ENCODE assay signal across 1 cellular context in genomic region chr12:4908694-4909396, GRCh38.
A peak's percentile ranks its signal among the peaks of the same experiment; 100 is the strongest.
TF ChIP-seq lines count a peak whose summit lies in the region.

No MANE protein-coding gene starts in this region.

TF ChIP-seq in HEK293, 187 proteins besides CTCF, POLR2A, EP300 and RAD21 (continued from another document):
- TF ChIP-seq ZNF169 (tag by site-specific recombination; IDR thresholded peaks at IDR 0.05) (no peak), GLIS2 (tag by site-specific recombination; IDR thresholded peaks at IDR 0.05) (peak; percentile 75), ZXDB (tag by site-specific recombination; IDR thresholded peaks at IDR 0.05) (no peak), ZNF768 (tag by site-specific recombination; IDR thresholded peaks at IDR 0.05) (no peak), FEZF1 (tag by site-specific recombination; IDR thresholded peaks at IDR 0.05) (no peak), ZIC2 (tag by site-specific recombination; IDR thresholded peaks at IDR 0.05) (peak; percentile 96), ZNF239 (tag by site-specific recombination; IDR thresholded peaks at IDR 0.05) (no peak)
